Comparison of ENCODE assay signal across 10 cellular contexts in genomic region chrX:96407043-96407442, GRCh38.
DNase-seq lines count a peak whose midpoint lies in the region; ATAC-seq, FAIRE-seq and TF ChIP-seq lines count a peak whose summit lies in the region.
"Had no signal": no experiment of that assay in that cellular context is flagged by ENCODE, and none has a peak within 500 bp of the region (broad histone marks: within the 10 kb centered on the region; RNA-seq: fewer than 3 reads in every experiment).

No MANE protein-coding gene starts in this region.

- CTCF ChIA-PET in SK-N-SH (lab: Yijun Ruan, JAX): no interaction called here

- ATAC-seq in SK-N-SH treated with all-trans-retinoic acid at 6 μM for 48 hours (peak; percentile 58; the same call in 2 of the 3 replicates), right lobe of liver (peak; percentile 86 to 94 (median 91)), HG02623 (IDR thresholded peaks at IDR 0.05; ENCODE audit: unreplicated experiment) (no peak)

- intact Hi-C loops in right lobe of liver (cut with DNase I): no loop called here

- H3K9me3 ChIP-seq in SK-N-SH (no peaks in the 10 kb centered on the region), right lobe of liver (no peaks in the 10 kb centered on the region)
- H3K9me3 ChIP-seq: psoas muscle had no signal

- TF ChIP-seq RAD21 in SK-N-SH (IDR thresholded peaks at IDR 0.05; ENCODE audit: low read length): no peak

- H3K4me3 ChIP-seq in SK-N-SH (ENCODE audit: low read depth in 2 of 2, low read length in 1 of 2): no peak overlapping the region
- H3K4me3 ChIP-seq in bronchial epithelial cell (ENCODE audit: low read depth, low read length): no peak overlapping the region
- no peak overlapping the region for H3K4me3 ChIP-seq in right lobe of liver
- H3K4me3 ChIP-seq: psoas muscle had no signal

- no peaks in the 10 kb centered on the region for H3F3A ChIP-seq in SK-N-SH (replicated peaks; ENCODE audit: insufficient read depth)

- no peak for TF ChIP-seq EP300 in SK-N-SH (IDR thresholded peaks at IDR 0.05; ENCODE audit: borderline replicate concordance in 1 of 2, low read depth in 1 of 2, low read length in 1 of 2)

- no peak for TF ChIP-seq POLR2A in right lobe of liver (IDR thresholded peaks at IDR 0.05)

- no peak overlapping the region for H3K9ac ChIP-seq in SK-N-SH

- TF ChIP-seq CTCF in SK-N-SH (IDR thresholded peaks at IDR 0.05) (no peak), bronchial epithelial cell (IDR thresholded peaks at IDR 0.05; ENCODE audit: insufficient read depth, low read length, severe bottlenecking) (no peak), right lobe of liver (IDR thresholded peaks at IDR 0.05) (no peak)

- H3K27me3 ChIP-seq in SK-N-SH (ENCODE audit: insufficient read depth) (no peaks in the 10 kb centered on the region; the same call in 1 of the 2 replicates), bronchial epithelial cell (ENCODE audit: control insufficient read depth, insufficient read depth, low read length) (no peaks in the 10 kb centered on the region), right lobe of liver (no peaks in the 10 kb centered on the region)

- 29% methylated on average over 3 of the region's 3 CpGs for WGBS in SK-N-SH (ENCODE audit: low lambda C conversion rate)
- 14% methylated on average over 3 of the region's 3 CpGs for WGBS in right lobe of liver (ENCODE audit: insufficient coverage, low coverage, low lambda C conversion rate, missing lambda C conversion rate)

- peak overlapping the region in 1 of 2 experiments; percentile 41; a peak in 1 of 4 replicates for H3K27ac ChIP-seq in SK-N-SH (ENCODE audit: low read depth in 2 of 2, low read length in 1 of 2)
- H3K27ac ChIP-seq in right lobe of liver: peak overlapping the region in 1 of 3 donors; percentile 27
- H3K27ac ChIP-seq: psoas muscle had no signal

- no peaks in the 10 kb centered on the region for H3K79me2 ChIP-seq in SK-N-SH (ENCODE audit: insufficient read depth)

- H3K4me1 ChIP-seq in SK-N-SH (ENCODE audit: control insufficient read depth in 1 of 2, insufficient read depth in 2 of 2, low read depth in 1 of 2, low read length in 1 of 2) (no peaks in the 10 kb centered on the region; a peak in 1 of 4 replicates), right lobe of liver (peaks cover 0 to 4% (median 0%) of the 10 kb centered on the region in 4 donors)
- H3K4me1 ChIP-seq: psoas muscle had no signal

- H4K20me1 ChIP-seq in SK-N-SH (ENCODE audit: insufficient read depth): no peaks in the 10 kb centered on the region

- H3K9me2 ChIP-seq in SK-N-SH: no peaks in the 10 kb centered on the region

- no peak overlapping the region for H2AFZ ChIP-seq in SK-N-SH (ENCODE audit: low read depth)

- H3K4me2 ChIP-seq in SK-N-SH: no peak overlapping the region

- FAIRE-seq in bronchial epithelial cell (lab: Jason Lieb, UNC): no peak
- FAIRE-seq in urothelium cell line (lab: Jason Lieb, UNC): no peak

- DNase-seq in SK-N-SH (no peak), bronchial epithelial cell (ENCODE audit: low read depth) (peak; percentile 49), right lobe of liver (peak; percentile 36 to 76 (median 71)), urothelium cell line (ENCODE audit: low spot score) (peak; percentile 4), MV-4-11 (lab: John Stamatoyannopoulos, UW) (no peak), retina (no peak)
- DNase-seq: NCI-H524 had no signal

- no peaks in the 10 kb centered on the region for H3K36me3 ChIP-seq in SK-N-SH (replicated peaks in 1 of 2; ENCODE audit: control insufficient read depth in 1 of 2, insufficient read depth in 2 of 2, low read length in 1 of 2)
- no peaks in the 10 kb centered on the region for H3K36me3 ChIP-seq in bronchial epithelial cell (ENCODE audit: control insufficient read depth, insufficient read depth, low read length)
- H3K36me3 ChIP-seq in right lobe of liver: no peaks in the 10 kb centered on the region

- POLR2A ChIA-PET in SK-N-SH (lab: Yijun Ruan, JAX): no interaction called here

TF ChIP-seq in SK-N-SH treated with all-trans-retinoic acid at 6 μM for 48 hours, 23 proteins besides CTCF, POLR2A, EP300 and RAD21:
- TF ChIP-seq ZFP3 (CRISPR knock-in tag; IDR thresholded peaks at IDR 0.05): no peak
- no peak for TF ChIP-seq ESRRG (CRISPR knock-in tag; IDR thresholded peaks at IDR 0.05)

TF ChIP-seq in SK-N-SH, 30 proteins besides CTCF, POLR2A, EP300 and RAD21:
- TF ChIP-seq REST (IDR thresholded peaks at IDR 0.05; ENCODE audit: low read depth, low read length): no peak
- TF ChIP-seq POLR2AphosphoS5 (IDR thresholded peaks at IDR 0.05; ENCODE audit: low read depth, low read length): no peak
- TF ChIP-seq JUND (IDR thresholded peaks at IDR 0.05): no peak
- no peak for TF ChIP-seq EZH2phosphoT487 (IDR thresholded peaks at IDR 0.05; ENCODE audit: borderline replicate concordance, low read depth)
- TF ChIP-seq RFX5 (IDR thresholded peaks at IDR 0.05; ENCODE audit: low read length): no peak
- no peak for TF ChIP-seq USF1 (IDR thresholded peaks at IDR 0.05; ENCODE audit: borderline replicate concordance, low read depth)
- no peak for TF ChIP-seq FOXM1 (IDR thresholded peaks at IDR 0.05; ENCODE audit: low read depth)
- no peak for TF ChIP-seq SMC3 (IDR thresholded peaks at IDR 0.05; ENCODE audit: low read depth, low read length)
- TF ChIP-seq PBX3 (IDR thresholded peaks at IDR 0.05): no peak
- no peak for TF ChIP-seq NRF1 (IDR thresholded peaks at IDR 0.05; ENCODE audit: low read depth, low read length)
- TF ChIP-seq RCOR1 (IDR thresholded peaks at IDR 0.05; ENCODE audit: low read length): no peak
- no peak for TF ChIP-seq FOSL2 (IDR thresholded peaks at IDR 0.05; ENCODE audit: borderline replicate concordance, low read depth)
- no peak for TF ChIP-seq CHD2 (IDR thresholded peaks at IDR 0.05; ENCODE audit: low read length, partially characterized antibody)
TF ChIP-seq in SK-N-SH: peak in this region for 0.

Comparison
In these comparisons a context has a peak if more than half of its experiments do, and no peak if none do; other contexts are left out.
1. DNase-seq: peak in bronchial epithelial cell (single experiment), right lobe of liver (3 of 3) and urothelium cell line (single experiment); none in SK-N-SH (single experiment), MV-4-11 (single experiment) and retina (single experiment).